34 cellular contexts compared by ENCODE assay signal in genomic region chr20:11222243-11222642, GRCh38.
"Had no signal": no experiment of that assay in that cellular context is flagged by ENCODE, and none has a peak within 500 bp of the region (broad histone marks: within the 10 kb centered on the region; RNA-seq: fewer than 3 reads in every experiment).

No MANE protein-coding gene starts in this region.

- H3K9me3 Mint-ChIP-seq: activated B cell treated with CpG ODN at 0.5 μM for 24 hours; activated CD4-positive, alpha-beta memory T cell treated with anti-CD3 and anti-CD28 coated beads for 36 hours; activated naive CD8-positive, alpha-beta T cell treated with anti-CD3 and anti-CD28 coated beads, Interleukin-2, amount 50 U/mL, for 24 hours had no signal

- H3K27me3 ChIP-seq: brain microvascular endothelial cell, cardiac muscle cell, colonic mucosa, SJSA1 had no signal

- H3K4me3 Mint-ChIP-seq: activated B cell treated with CpG ODN at 0.5 μM for 24 hours; activated CD4-positive, alpha-beta memory T cell treated with anti-CD3 and anti-CD28 coated beads for 36 hours; activated CD8-positive, alpha-beta memory T cell treated with anti-CD3 and anti-CD28 coated beads, Interleukin-2, amount 10 ng/mL, durations not matched to agents 7 days and 5 days; activated naive CD4-positive, alpha-beta T cell treated with anti-CD3 and anti-CD28 coated beads, Interleukin-2, amount 10 ng/mL, durations not matched to agents 7 days and 5 days; activated naive CD8-positive, alpha-beta T cell; activated naive CD8-positive, alpha-beta T cell treated with anti-CD3 and anti-CD28 coated beads, Interleukin-2, amount 50 U/mL, for 24 hours; central memory CD8-positive, alpha-beta T cell had no signal

- H3K9me3 ChIP-seq: colonic mucosa, SJSA1, SK-N-SH had no signal

- H3K27me3 Mint-ChIP-seq: activated B cell treated with CpG ODN at 0.5 μM for 24 hours; activated CD4-positive, alpha-beta memory T cell treated with anti-CD3 and anti-CD28 coated beads for 36 hours; activated CD8-positive, alpha-beta memory T cell treated with anti-CD3 and anti-CD28 coated beads, Interleukin-2, amount 10 ng/mL, durations not matched to agents 7 days and 5 days; activated naive CD4-positive, alpha-beta T cell treated with anti-CD3 and anti-CD28 coated beads, Interleukin-2, amount 10 ng/mL, durations not matched to agents 7 days and 5 days; activated naive CD8-positive, alpha-beta T cell treated with anti-CD3 and anti-CD28 coated beads, Interleukin-2, amount 50 U/mL, for 24 hours; central memory CD8-positive, alpha-beta T cell had no signal

- DNase-seq: activated B cell treated with CpG ODN at 0.5 μM for 24 hours; activated CD4-positive, alpha-beta memory T cell treated with anti-CD3 and anti-CD28 coated beads for 36 hours; activated CD4-positive, alpha-beta T cell treated with anti-CD3 and anti-CD28 coated beads for 4 hours; activated CD4-positive, alpha-beta T cell treated with anti-CD3 and anti-CD28 coated beads, Interleukin-2, amount 50 U/mL, for 1 hour; activated CD4-positive, CD25-positive, alpha-beta regulatory T cell treated with anti-CD3 and anti-CD28 coated beads, Interleukin-2, amount 50 U/mL, for 72 hours; activated CD8-positive, alpha-beta memory T cell treated with anti-CD3 and anti-CD28 coated beads for 24 hours; activated CD8-positive, alpha-beta memory T cell treated with anti-CD3 and anti-CD28 coated beads, Interleukin-2, amount 10 ng/mL, durations not matched to agents 7 days and 5 days; activated CD8-positive, alpha-beta memory T cell treated with anti-CD3 and anti-CD28 coated beads, Interleukin-2, amount 50 U/mL, for 48 hours; activated effector memory CD4-positive, alpha-beta T cell treated with Interleukin-2 at 50 U/mL for 16 hours; activated naive CD4-positive, alpha-beta T cell treated with anti-CD3 and anti-CD28 coated beads, Interleukin-2, amount 10 ng/mL, durations not matched to agents 7 days and 5 days; activated naive CD8-positive, alpha-beta T cell treated with anti-CD3 and anti-CD28 coated beads, Interleukin-2, amount 50 U/mL, for 24 hours; activated T-cell treated with anti-CD3 and anti-CD28 coated beads, Interleukin-2, amount 50 U/mL, for 48 hours; amniotic stem cell; aorta; brain microvascular endothelial cell; colonic mucosa; NCI-H1105; NCI-H1417 treated with DMSO at 0.1 percent for 48 hours; NCI-H187 treated with DMSO at 0.1 percent for 48 hours; NCI-H2081 treated with DMSO at 0.1 percent for 48 hours; NCI-H345; NCI-H524 treated with DMSO at 0.1 percent for 48 hours; SHP77 treated with DMSO at 0.1 percent for 48 hours; SK-N-SH; T-helper 1 cell; T-helper 2 cell; T-helper 9 cell had no signal

- H3K4me3 ChIP-seq: cardiac muscle cell, colonic mucosa, SJSA1 had no signal

- H3K27ac Mint-ChIP-seq: activated B cell treated with CpG ODN at 0.5 μM for 24 hours; activated CD4-positive, alpha-beta memory T cell treated with anti-CD3 and anti-CD28 coated beads for 36 hours; activated CD8-positive, alpha-beta memory T cell treated with anti-CD3 and anti-CD28 coated beads, Interleukin-2, amount 10 ng/mL, durations not matched to agents 7 days and 5 days; activated naive CD4-positive, alpha-beta T cell treated with anti-CD3 and anti-CD28 coated beads, Interleukin-2, amount 10 ng/mL, durations not matched to agents 7 days and 5 days; activated naive CD8-positive, alpha-beta T cell; activated naive CD8-positive, alpha-beta T cell treated with anti-CD3 and anti-CD28 coated beads, Interleukin-2, amount 50 U/mL, for 24 hours had no signal

- H3K4me1 Mint-ChIP-seq: activated B cell treated with CpG ODN at 0.5 μM for 24 hours; activated CD8-positive, alpha-beta memory T cell treated with anti-CD3 and anti-CD28 coated beads, Interleukin-2, amount 10 ng/mL, durations not matched to agents 7 days and 5 days; activated naive CD4-positive, alpha-beta T cell treated with anti-CD3 and anti-CD28 coated beads, Interleukin-2, amount 10 ng/mL, durations not matched to agents 7 days and 5 days; activated naive CD8-positive, alpha-beta T cell treated with anti-CD3 and anti-CD28 coated beads, Interleukin-2, amount 50 U/mL, for 24 hours; central memory CD8-positive, alpha-beta T cell had no signal

- H3K36me3 Mint-ChIP-seq: activated CD4-positive, alpha-beta memory T cell treated with anti-CD3 and anti-CD28 coated beads for 36 hours; activated CD8-positive, alpha-beta memory T cell treated with anti-CD3 and anti-CD28 coated beads, Interleukin-2, amount 10 ng/mL, durations not matched to agents 7 days and 5 days; activated naive CD4-positive, alpha-beta T cell treated with anti-CD3 and anti-CD28 coated beads, Interleukin-2, amount 10 ng/mL, durations not matched to agents 7 days and 5 days; activated naive CD8-positive, alpha-beta T cell had no signal

- H3K36me3 ChIP-seq: brain microvascular endothelial cell, cardiac muscle cell, colonic mucosa, SJSA1 had no signal

- H3K9ac ChIP-seq: KMS-11, SK-N-SH had no signal

- H3K27ac ChIP-seq: brain microvascular endothelial cell, cardiac muscle cell, colonic mucosa, KMS-11, SJSA1, VCaP had no signal

- H3K4me2 ChIP-seq: KMS-11, SK-N-SH had no signal

- ATAC-seq: activated CD8-positive, alpha-beta memory T cell treated with anti-CD3 and anti-CD28 coated beads, Interleukin-2, amount 10 ng/mL, durations not matched to agents 7 days and 5 days; activated naive CD8-positive, alpha-beta T cell treated with anti-CD3 and anti-CD28 coated beads, Interleukin-2, amount 50 U/mL, for 24 hours; Panc1 had no signal
